8 cellular contexts compared by ENCODE assay signal in genomic region chr11:125091247-125091876, GRCh38.
DNase-seq lines count a peak whose midpoint lies in the region; ATAC-seq and TF ChIP-seq lines count a peak whose summit lies in the region.

No MANE protein-coding gene starts in this region.

- no peak overlapping the region for H3K4me3 ChIP-seq in AG10803 (ENCODE audit: low read length)
- no peak overlapping the region for H3K4me3 ChIP-seq in astrocyte of the spinal cord (ENCODE audit: low read depth, low read length)
- no peak overlapping the region for H3K4me3 ChIP-seq in skeletal muscle cell (ENCODE audit: low read depth, low read length)

- in situ Hi-C loops in astrocyte of the spinal cord (cut with HindIII; ENCODE audit: low sequenced_read_pairs), result no loop called here

- ATAC-seq in GM21529 (IDR thresholded peaks at IDR 0.05; ENCODE audit: unreplicated experiment) (peak; percentile 62), GM19397 (IDR thresholded peaks at IDR 0.05; ENCODE audit: unreplicated experiment) (no peak), HG02759 (IDR thresholded peaks at IDR 0.05; ENCODE audit: unreplicated experiment) (no peak)

- TF ChIP-seq CTCF in AG10803 (conservative IDR thresholded peaks at IDR 0.05; ENCODE audit: low read length), result peak; percentile 66
- TF ChIP-seq CTCF in astrocyte of the spinal cord (IDR thresholded peaks at IDR 0.05; ENCODE audit: low read depth, low read length), result peak; percentile 67

- DNase-seq in AG10803 (ENCODE audit: low read depth) (peak; percentile 65), NCI-H2227 (lab: John Stamatoyannopoulos, UW; ENCODE audit: unreplicated experiment) (peak; percentile 55), astrocyte of the spinal cord (ENCODE audit: low read depth, low spot score) (peak; percentile 83), hepatic stellate cell (ENCODE audit: low spot score) (peak; percentile 79), skeletal muscle cell (ENCODE audit: low read depth) (peak; percentile 36)
